24 cellular contexts compared by ENCODE assay signal in the genomic region with DNA sequence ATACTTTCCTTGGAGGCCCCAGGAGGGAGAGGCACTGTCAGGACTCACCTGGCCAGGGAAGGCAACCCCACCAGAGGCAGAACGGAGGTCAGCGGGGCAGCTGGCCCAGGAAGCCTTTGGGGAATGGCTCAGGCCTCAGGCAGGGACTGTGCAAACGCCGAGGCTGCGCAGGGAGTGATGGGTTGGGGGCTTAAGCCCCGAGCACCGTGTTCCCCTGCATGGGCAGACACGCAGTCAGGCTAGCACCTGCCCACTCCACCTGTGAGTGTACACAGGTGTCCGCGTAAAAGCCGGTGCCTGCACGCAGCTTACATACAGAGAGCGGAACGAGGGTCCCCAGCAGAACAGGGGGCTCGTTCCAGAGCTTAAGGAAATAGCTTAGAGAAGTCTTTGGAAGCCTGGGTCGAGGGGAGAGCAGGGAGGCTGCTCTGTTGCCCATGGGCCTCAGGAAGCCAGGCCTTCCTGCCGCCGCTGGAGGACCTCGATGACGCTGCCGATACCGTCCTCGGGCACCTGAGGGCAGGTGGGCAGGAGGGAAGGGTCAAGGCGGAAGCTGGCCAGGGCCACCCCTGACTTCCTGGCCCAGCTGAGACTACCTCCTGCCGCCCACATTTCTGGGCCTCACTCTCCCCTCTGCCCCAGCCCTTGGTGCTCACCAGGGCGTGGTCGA. TPM values are rescaled to one million over a fixed set of nuclear protein-coding genes. Genes with fewer than 3 reads are reported as not detected.
"Had no signal": no experiment of that assay in that cellular context is flagged by ENCODE, and none has a peak within 500 bp of the region (broad histone marks: within the 10 kb centered on the region; RNA-seq: fewer than 3 reads in every experiment).

No MANE protein-coding gene starts in this region.

- H3K27ac Mint-ChIP-seq: activated naive CD4-positive, alpha-beta T cell treated with anti-CD3 and anti-CD28 coated beads, Interleukin-2, amount 50 U/mL, for 24 hours; stimulated activated naive CD8-positive, alpha-beta T cell treated with anti-CD3 and anti-CD28 coated beads, Interleukin-15, Interleukin-2, amounts not matched to agents 100 ng/mL and 50 ng/mL, for 24 hours had no signal

- H3K9me3 Mint-ChIP-seq: activated naive CD4-positive, alpha-beta T cell treated with anti-CD3 and anti-CD28 coated beads, Interleukin-2, amount 50 U/mL, for 24 hours; immature natural killer cell; stimulated activated naive CD8-positive, alpha-beta T cell treated with anti-CD3 and anti-CD28 coated beads, Interleukin-15, Interleukin-2, amounts not matched to agents 100 ng/mL and 50 ng/mL, for 24 hours had no signal

- ATAC-seq: activated CD8-positive, alpha-beta memory T cell treated with anti-CD3 and anti-CD28 coated beads, Interleukin-2, amount 10 ng/mL, durations not matched to agents 7 days and 5 days; gastroesophageal sphincter; heart left ventricle had no signal

- H3K27me3 ChIP-seq: esophagus muscularis mucosa, gastroesophageal sphincter, heart left ventricle, right atrium auricular region, suprapubic skin, transverse colon, uterus had no signal

- H3K4me3 ChIP-seq: esophagus muscularis mucosa, gastroesophageal sphincter, heart left ventricle, left ventricle myocardium inferior, prostate gland, right atrium auricular region, suprapubic skin, transverse colon, uterus had no signal

- H3K4me3 Mint-ChIP-seq: activated CD8-positive, alpha-beta memory T cell treated with anti-CD3 and anti-CD28 coated beads, Interleukin-2, amount 10 ng/mL, durations not matched to agents 7 days and 5 days; activated naive CD4-positive, alpha-beta T cell treated with anti-CD3 and anti-CD28 coated beads, Interleukin-2, amount 50 U/mL, for 24 hours; immature natural killer cell; stimulated activated naive CD8-positive, alpha-beta T cell treated with anti-CD3 and anti-CD28 coated beads, Interleukin-15, Interleukin-2, amounts not matched to agents 100 ng/mL and 50 ng/mL, for 24 hours had no signal

- H3K36me3 Mint-ChIP-seq: activated CD8-positive, alpha-beta memory T cell treated with anti-CD3 and anti-CD28 coated beads, Interleukin-2, amount 10 ng/mL, durations not matched to agents 7 days and 5 days; immature natural killer cell had no signal

- H3K36me3 ChIP-seq: right atrium auricular region, transverse colon, uterus had no signal

- DNase-seq: activated CD4-positive, CD25-positive, alpha-beta regulatory T cell; activated CD8-positive, alpha-beta memory T cell treated with anti-CD3 and anti-CD28 coated beads, Interleukin-2, amount 10 ng/mL, durations not matched to agents 7 days and 5 days; activated effector memory CD4-positive, alpha-beta T cell treated with anti-CD3 and anti-CD28 coated beads, Interleukin-2, amount 50 U/mL, for 16 hours; cerebellar nuclear complex; cortex of kidney; effector CD4-positive, alpha-beta T cell; immature natural killer cell; kidney glomerular epithelial cell; left ventricle myocardium inferior; stimulated activated CD4-positive, alpha-beta T cell treated with anti-CD3 and anti-CD28 coated beads, Interleukin-12 subunit alpha, Interleukin-12 subunit beta, amount 100 ng/mL, for 4 hours; stimulated activated CD4-positive, alpha-beta T cell treated with anti-CD3 and anti-CD28 coated beads, Interleukin-1b, Interleukin-23, amount 100 ng/mL, for 48 hours; transverse colon; uterus had no signal

- H3K27ac ChIP-seq: esophagus muscularis mucosa, heart left ventricle, left ventricle myocardium inferior, prostate gland, right atrium auricular region, suprapubic skin, transverse colon, uterus had no signal

- H3K9me3 ChIP-seq: esophagus muscularis mucosa, gastroesophageal sphincter, heart left ventricle, left ventricle myocardium inferior, prostate gland, right atrium auricular region, suprapubic skin, transverse colon, uterus had no signal

- H3K27me3 Mint-ChIP-seq: activated CD8-positive, alpha-beta memory T cell treated with anti-CD3 and anti-CD28 coated beads, Interleukin-2, amount 10 ng/mL, durations not matched to agents 7 days and 5 days; activated naive CD4-positive, alpha-beta T cell treated with anti-CD3 and anti-CD28 coated beads, Interleukin-2, amount 50 U/mL, for 24 hours; stimulated activated naive CD8-positive, alpha-beta T cell treated with anti-CD3 and anti-CD28 coated beads, Interleukin-15, Interleukin-2, amounts not matched to agents 100 ng/mL and 50 ng/mL, for 24 hours had no signal

RNA-seq across cellular contexts. Expression of gene OSM, which starts 18.7 kb away (rescaled TPM):
- total RNA-seq: bronchial epithelial cell, left ventricle myocardium inferior, osteocyte, transverse colon had no signal
- polyA plus RNA-seq: neural cell had no signal
